Comparison of ENCODE assay signal across 33 cellular contexts in the genomic region with DNA sequence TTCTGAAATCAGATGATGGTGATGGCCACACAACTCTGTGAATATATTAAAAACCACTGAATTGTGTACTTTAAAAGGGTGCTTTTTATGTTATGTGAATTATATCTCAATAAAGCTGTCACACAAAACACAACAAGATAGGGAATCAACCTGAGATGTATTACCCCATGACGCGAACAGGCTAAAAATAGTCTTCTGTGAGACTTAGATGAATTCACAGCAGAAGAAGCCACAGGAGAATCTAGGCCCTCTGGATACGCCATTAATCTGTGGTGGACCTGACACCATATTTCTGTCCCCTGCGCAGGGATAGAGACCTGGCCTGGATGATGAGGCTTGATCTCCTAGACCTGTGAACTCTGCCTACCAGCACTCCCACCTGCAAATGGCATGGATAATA.
"Had no signal": no experiment of that assay in that cellular context is flagged by ENCODE, and none has a peak within 500 bp of the region (broad histone marks: within the 10 kb centered on the region; RNA-seq: fewer than 3 reads in every experiment).

No MANE protein-coding gene starts in this region.

- H3K27ac ChIP-seq: adrenal gland, KMS-11, PC-9, RWPE1, VCaP had no signal

- H3K4me1 ChIP-seq: adrenal gland had no signal

- H3K9me3 ChIP-seq: adrenal gland had no signal

- H3K4me3 Mint-ChIP-seq: activated B cell treated with CpG ODN at 0.5 μM for 24 hours; activated CD4-positive, alpha-beta memory T cell treated with anti-CD3 and anti-CD28 coated beads for 36 hours; activated naive CD4-positive, alpha-beta T cell treated with anti-CD3 and anti-CD28 coated beads for 36 hours; activated T-cell treated with anti-CD3 and anti-CD28 coated beads, Interleukin-2, amount 50 U/mL, for 4 hours; activated T-helper 1 cell treated with anti-CD3 and anti-CD28 coated beads, Interleukin-12 subunit alpha, Interleukin-12 subunit beta, Interleukin-2, Interleukin-4 antibody, amounts not matched to agents 30 ng/mL and 10 ng/mL and 1 ng/mL, durations not matched to agents 14 hours and 24 hours and 36 hours; brain had no signal

- ATAC-seq: activated naive CD4-positive, alpha-beta T cell treated with anti-CD3 and anti-CD28 coated beads, Interleukin-2, amount 50 U/mL, for 72 hours; activated T-cell treated with anti-CD3 and anti-CD28 coated beads, Interleukin-2, amount 50 U/mL, for 4 hours; Right ventricle myocardium inferior had no signal

- H3K36me3 ChIP-seq: adrenal gland had no signal

- H2AFZ ChIP-seq: PC-9 had no signal

- H3K9ac ChIP-seq: KMS-11 had no signal

- H3K4me2 ChIP-seq: KMS-11, PC-9 had no signal

- FAIRE-seq: bronchial epithelial cell, RCC 7860 had no signal

- H3K27ac Mint-ChIP-seq: activated B cell treated with CpG ODN at 0.5 μM for 24 hours; activated CD4-positive, alpha-beta memory T cell treated with anti-CD3 and anti-CD28 coated beads for 36 hours; activated naive CD4-positive, alpha-beta T cell treated with anti-CD3 and anti-CD28 coated beads for 36 hours; activated naive CD4-positive, alpha-beta T cell treated with anti-CD3 and anti-CD28 coated beads, Interleukin-2, amount 50 U/mL, for 72 hours; activated T-helper 1 cell treated with anti-CD3 and anti-CD28 coated beads, Interleukin-12 subunit alpha, Interleukin-12 subunit beta, Interleukin-2, Interleukin-4 antibody, amounts not matched to agents 30 ng/mL and 10 ng/mL and 1 ng/mL, durations not matched to agents 14 hours and 24 hours and 36 hours; brain had no signal

- H3K9me3 Mint-ChIP-seq: activated B cell treated with CpG ODN at 0.5 μM for 24 hours; activated CD4-positive, alpha-beta memory T cell treated with anti-CD3 and anti-CD28 coated beads for 36 hours; activated naive CD4-positive, alpha-beta T cell treated with anti-CD3 and anti-CD28 coated beads for 36 hours; activated naive CD4-positive, alpha-beta T cell treated with anti-CD3 and anti-CD28 coated beads, Interleukin-2, amount 50 U/mL, for 72 hours; activated T-cell treated with anti-CD3 and anti-CD28 coated beads, Interleukin-2, amount 50 U/mL, for 4 hours; activated T-helper 1 cell treated with anti-CD3 and anti-CD28 coated beads, Interleukin-12 subunit alpha, Interleukin-12 subunit beta, Interleukin-2, Interleukin-4 antibody, amounts not matched to agents 30 ng/mL and 10 ng/mL and 1 ng/mL, durations not matched to agents 14 hours and 24 hours and 36 hours; brain had no signal

- H3K36me3 Mint-ChIP-seq: activated CD4-positive, alpha-beta memory T cell treated with anti-CD3 and anti-CD28 coated beads for 36 hours; activated naive CD4-positive, alpha-beta T cell treated with anti-CD3 and anti-CD28 coated beads, Interleukin-2, amount 50 U/mL, for 72 hours; brain had no signal

- DNase-seq: activated B cell treated with CpG ODN at 0.5 μM for 24 hours; activated CD4-positive, alpha-beta memory T cell treated with anti-CD3 and anti-CD28 coated beads for 36 hours; activated CD4-positive, alpha-beta T cell treated with anti-CD3 and anti-CD28 coated beads for 4 hours; activated CD4-positive, alpha-beta T cell treated with anti-CD3 and anti-CD28 coated beads, Interleukin-2, amount 50 U/mL, for 1 hour; activated CD4-positive, CD25-positive, alpha-beta regulatory T cell treated with anti-CD3 and anti-CD28 coated beads, Interleukin-2, amount 50 U/mL, for 72 hours; activated CD8-positive, alpha-beta memory T cell treated with anti-CD3 and anti-CD28 coated beads, Interleukin-2, amount 50 U/mL, for 4 hours; activated gamma-delta T cell treated with Interleukin-2 at 50 U/mL for 16 hours; activated naive CD4-positive, alpha-beta T cell treated with anti-CD3 and anti-CD28 coated beads for 36 hours; activated T-cell treated with anti-CD3 and anti-CD28 coated beads for 4 hours; activated T-cell treated with anti-CD3 and anti-CD28 coated beads, Interleukin-2, amount 50 U/mL, for 4 hours; adrenal gland; caudate nucleus; cerebellar nuclear complex; NCI-H1105; NCI-H1417 treated with DMSO at 0.1 percent for 48 hours; NCI-H187 treated with DMSO at 0.1 percent for 48 hours; NCI-H2081; NCI-H524 treated with DMSO at 0.1 percent for 48 hours; PC-9; SIG-M5; SW 1271; T-helper 1 cell; T-helper 2 cell; T-helper 9 cell had no signal

- H3K4me3 ChIP-seq: adrenal gland, PC-9 had no signal

- H3K4me1 Mint-ChIP-seq: activated B cell treated with CpG ODN at 0.5 μM for 24 hours, brain had no signal
